In the genomic region with DNA sequence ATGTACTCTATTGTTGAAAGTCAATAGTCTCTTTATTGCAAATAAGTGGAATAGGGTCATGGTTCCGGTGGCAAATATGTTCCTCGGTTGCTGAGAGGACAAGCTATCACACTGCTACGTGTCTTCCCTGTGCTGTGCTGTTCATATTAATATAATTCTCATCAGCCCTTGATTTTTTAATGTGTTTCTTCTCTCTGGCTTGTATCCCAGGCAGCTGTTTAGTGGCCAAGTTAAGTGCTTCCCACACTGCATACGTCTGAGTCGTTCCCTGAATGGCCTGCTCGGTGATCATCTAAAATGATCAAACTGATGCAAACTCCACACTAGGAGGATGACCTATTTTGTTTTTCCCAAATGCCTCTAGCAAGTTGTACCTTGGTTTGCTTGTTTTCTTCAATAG, we compare ENCODE assay signal across 15 cellular contexts.
"Had no signal": no experiment of that assay in that cellular context is flagged by ENCODE, and none has a peak within 500 bp of the region (broad histone marks: within the 10 kb centered on the region; RNA-seq: fewer than 3 reads in every experiment).

No MANE protein-coding gene starts in this region.

- H3K4me3 Mint-ChIP-seq: activated naive CD8-positive, alpha-beta T cell treated with anti-CD3 and anti-CD28 coated beads, Interleukin-2, amount 10 ng/mL, durations not matched to agents 7 days and 5 days; activated T-cell treated with anti-CD3 and anti-CD28 coated beads, Interleukin-2, amount 50 U/mL, for 72 hours; T-helper 2 cell treated with Interferon-gamma antibody and Interleukin-4, amounts not matched to agents 5 μg/mL and 100 μg/mL, for 36 hours had no signal

- ATAC-seq: activated T-cell treated with anti-CD3 and anti-CD28 coated beads, Interleukin-2, amount 50 U/mL, for 72 hours; esophagus mucosa; foreskin keratinocyte had no signal

- H3K4me1 ChIP-seq: foreskin keratinocyte, pancreas, thyroid gland had no signal

- H3K36me3 ChIP-seq: pancreas, uterus had no signal

- H3K27ac ChIP-seq: foreskin keratinocyte, pancreas, thyroid gland had no signal

- DNase-seq: activated CD4-positive, alpha-beta T cell treated with anti-CD3 and anti-CD28 coated beads for 1 hour; activated CD4-positive, alpha-beta T cell treated with anti-CD3 and anti-CD28 coated beads, Interleukin-2, amount 50 U/mL, for 48 hours; activated gamma-delta T cell treated with Interleukin-2 at 50 U/mL for 16 hours; activated naive CD8-positive, alpha-beta T cell treated with anti-CD3 and anti-CD28 coated beads, Interleukin-2, amount 10 ng/mL, durations not matched to agents 7 days and 5 days; activated T-cell treated with anti-CD3 and anti-CD28 coated beads, Interleukin-2, amount 50 U/mL, for 72 hours; anterior cingulate cortex; foreskin keratinocyte; head of caudate nucleus; islet precursor cell; pancreas; small intestine; thyroid gland; uterus had no signal

- H3K4me1 Mint-ChIP-seq: activated naive CD8-positive, alpha-beta T cell treated with anti-CD3 and anti-CD28 coated beads, Interleukin-2, amount 10 ng/mL, durations not matched to agents 7 days and 5 days had no signal

- H3K27me3 ChIP-seq: foreskin keratinocyte, pancreas, thyroid gland, uterus had no signal

- H3K4me3 ChIP-seq: pancreas, thyroid gland, uterus had no signal

- H3K27me3 Mint-ChIP-seq: activated naive CD8-positive, alpha-beta T cell treated with anti-CD3 and anti-CD28 coated beads, Interleukin-2, amount 10 ng/mL, durations not matched to agents 7 days and 5 days had no signal

- H3K9me3 ChIP-seq: pancreas, thyroid gland, uterus had no signal

- H3K9me3 Mint-ChIP-seq: activated T-cell treated with anti-CD3 and anti-CD28 coated beads, Interleukin-2, amount 50 U/mL, for 72 hours; T-helper 2 cell treated with Interferon-gamma antibody and Interleukin-4, amounts not matched to agents 5 μg/mL and 100 μg/mL, for 36 hours had no signal

- H3K27ac Mint-ChIP-seq: activated naive CD8-positive, alpha-beta T cell treated with anti-CD3 and anti-CD28 coated beads, Interleukin-2, amount 10 ng/mL, durations not matched to agents 7 days and 5 days; T-helper 2 cell treated with Interferon-gamma antibody and Interleukin-4, amounts not matched to agents 5 μg/mL and 100 μg/mL, for 36 hours had no signal
